In the genomic region with DNA sequence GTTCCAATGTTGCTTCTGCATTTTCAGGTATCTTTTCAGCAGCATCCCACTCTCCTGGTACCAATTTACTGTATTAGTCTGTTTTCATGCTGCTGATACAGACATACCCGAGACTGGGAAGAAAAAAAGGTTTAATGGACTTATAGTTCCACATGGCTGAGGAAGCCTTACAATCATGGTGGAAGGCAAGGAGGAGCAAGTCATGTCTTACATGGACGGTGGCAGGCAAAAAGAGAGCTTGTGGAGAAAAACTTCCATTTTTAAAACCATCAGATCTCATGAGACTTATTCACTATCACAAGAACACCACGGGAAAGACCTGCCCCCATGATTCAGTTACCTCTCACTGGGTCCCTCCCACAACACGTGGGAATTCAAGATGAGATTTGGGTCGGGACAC, we compare ENCODE assay signal across 14 cellular contexts. TPM values are rescaled to one million over a fixed set of nuclear protein-coding genes. Genes with fewer than 3 reads are reported as not detected.
"Had no signal": no experiment of that assay in that cellular context is flagged by ENCODE, and none has a peak within 500 bp of the region (broad histone marks: within the 10 kb centered on the region; RNA-seq: fewer than 3 reads in every experiment).

No MANE protein-coding gene starts in this region.

RNA-seq across cellular contexts. Expression of a gene that starts 17.7 kb away (rescaled TPM):
- total RNA-seq: activated B cell treated with CpG ODN at 0.5 μM for 24 hours; activated CD4-positive, alpha-beta memory T cell treated with anti-CD3 and anti-CD28 coated beads for 36 hours; activated CD4-positive, alpha-beta memory T cell treated with anti-CD3 and anti-CD28 coated beads, Interleukin-2, amount 10 ng/mL, durations not matched to agents 7 days and 5 days; activated CD4-positive, alpha-beta T cell treated with anti-CD3 and anti-CD28 coated beads for 36 hours; activated CD4-positive, alpha-beta T cell treated with anti-CD3 and anti-CD28 coated beads, Interleukin-2, amount 10 ng/mL, durations not matched to agents 24 days and 14 days; activated CD4-positive, alpha-beta T cell treated with anti-CD3 and anti-CD28 coated beads, Interleukin-2, amount 10 ng/mL, durations not matched to agents 7 days and 5 days; activated CD8-positive, alpha-beta memory T cell treated with anti-CD3 and anti-CD28 coated beads for 36 hours; activated CD8-positive, alpha-beta memory T cell treated with anti-CD3 and anti-CD28 coated beads, Interleukin-2, amount 10 ng/mL, durations not matched to agents 7 days and 5 days; activated CD8-positive, alpha-beta T cell treated with anti-CD3 and anti-CD28 coated beads for 36 hours; activated CD8-positive, alpha-beta T cell treated with anti-CD3 and anti-CD28 coated beads, Interleukin-2, amount 10 ng/mL, durations not matched to agents 7 days and 5 days; T-helper 1 cell treated with Interleukin-12 subunit alpha and Interleukin-12 subunit beta and Interleukin-4 antibody, amounts not matched to agents 30 ng/mL and 1 ng/mL, for 36 hours; T-helper 17 cell; T-helper 2 cell treated with Interferon-gamma antibody and Interleukin-4, amounts not matched to agents 100 ng/mL and 5 ng/mL, for 36 hours; WTC11 had no signal

RNA-seq across cellular contexts. Expression of a gene that starts 27.1 kb away (rescaled TPM):
- total RNA-seq: activated B cell treated with CpG ODN at 0.5 μM for 24 hours; activated CD4-positive, alpha-beta memory T cell treated with anti-CD3 and anti-CD28 coated beads for 36 hours; activated CD4-positive, alpha-beta memory T cell treated with anti-CD3 and anti-CD28 coated beads, Interleukin-2, amount 10 ng/mL, durations not matched to agents 7 days and 5 days; activated CD4-positive, alpha-beta T cell treated with anti-CD3 and anti-CD28 coated beads for 36 hours; activated CD4-positive, alpha-beta T cell treated with anti-CD3 and anti-CD28 coated beads, Interleukin-2, amount 10 ng/mL, durations not matched to agents 24 days and 14 days; activated CD4-positive, alpha-beta T cell treated with anti-CD3 and anti-CD28 coated beads, Interleukin-2, amount 10 ng/mL, durations not matched to agents 7 days and 5 days; activated CD8-positive, alpha-beta memory T cell treated with anti-CD3 and anti-CD28 coated beads for 36 hours; activated CD8-positive, alpha-beta T cell treated with anti-CD3 and anti-CD28 coated beads for 36 hours; activated CD8-positive, alpha-beta T cell treated with anti-CD3 and anti-CD28 coated beads, Interleukin-2, amount 10 ng/mL, durations not matched to agents 7 days and 5 days; T-helper 1 cell treated with Interleukin-12 subunit alpha and Interleukin-12 subunit beta and Interleukin-4 antibody, amounts not matched to agents 30 ng/mL and 1 ng/mL, for 36 hours; WTC11 had no signal
